Comparison of ENCODE assay signal across 1 cellular context in the genomic region with DNA sequence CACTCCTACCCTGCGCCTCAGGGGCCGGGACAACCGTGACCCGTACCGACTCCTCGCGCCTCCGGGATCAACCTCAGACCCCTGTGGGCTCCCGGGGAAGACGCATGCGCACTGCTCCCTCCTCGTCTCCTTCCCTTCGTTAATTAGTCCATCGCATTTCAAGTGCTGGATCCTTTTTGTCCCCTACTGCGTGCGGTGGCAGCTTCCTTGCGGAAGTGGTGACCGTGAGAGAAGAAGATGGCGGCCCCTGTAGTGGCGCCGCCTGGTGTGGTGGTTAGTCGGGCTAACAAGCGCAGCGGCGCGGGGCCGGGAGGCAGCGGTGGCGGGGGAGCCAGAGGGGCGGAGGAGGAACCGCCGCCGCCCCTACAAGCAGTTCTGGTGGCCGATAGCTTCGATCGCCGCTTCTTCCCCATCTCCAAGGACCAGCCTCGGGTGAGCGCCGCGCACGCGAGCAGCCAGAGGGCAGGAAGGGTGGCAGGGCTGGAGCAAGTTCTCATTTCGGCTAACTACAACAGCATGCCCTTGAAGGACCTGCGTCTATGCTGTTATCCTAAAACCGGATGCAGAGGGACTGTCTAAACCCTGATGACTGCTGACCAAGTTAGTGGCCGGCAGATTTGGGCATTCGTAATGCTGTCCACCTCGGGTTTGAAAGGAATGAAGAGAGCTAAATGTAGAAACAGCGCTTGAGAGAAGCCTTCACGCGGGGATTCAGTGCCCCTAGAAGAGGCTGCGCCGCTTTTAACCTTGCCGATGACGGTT.
TF ChIP-seq lines count a peak whose summit lies in the region.

A gene (plus strand): TSS at position 210 of the 762 bp plus-strand sequence. CDS start 28 bp downstream, at position 238.

TF ChIP-seq in HepG2, 621 proteins besides CTCF, POLR2A, EP300 and RAD21 (continued from another document and continues in another):
- TF ChIP-seq, protein P1, sequence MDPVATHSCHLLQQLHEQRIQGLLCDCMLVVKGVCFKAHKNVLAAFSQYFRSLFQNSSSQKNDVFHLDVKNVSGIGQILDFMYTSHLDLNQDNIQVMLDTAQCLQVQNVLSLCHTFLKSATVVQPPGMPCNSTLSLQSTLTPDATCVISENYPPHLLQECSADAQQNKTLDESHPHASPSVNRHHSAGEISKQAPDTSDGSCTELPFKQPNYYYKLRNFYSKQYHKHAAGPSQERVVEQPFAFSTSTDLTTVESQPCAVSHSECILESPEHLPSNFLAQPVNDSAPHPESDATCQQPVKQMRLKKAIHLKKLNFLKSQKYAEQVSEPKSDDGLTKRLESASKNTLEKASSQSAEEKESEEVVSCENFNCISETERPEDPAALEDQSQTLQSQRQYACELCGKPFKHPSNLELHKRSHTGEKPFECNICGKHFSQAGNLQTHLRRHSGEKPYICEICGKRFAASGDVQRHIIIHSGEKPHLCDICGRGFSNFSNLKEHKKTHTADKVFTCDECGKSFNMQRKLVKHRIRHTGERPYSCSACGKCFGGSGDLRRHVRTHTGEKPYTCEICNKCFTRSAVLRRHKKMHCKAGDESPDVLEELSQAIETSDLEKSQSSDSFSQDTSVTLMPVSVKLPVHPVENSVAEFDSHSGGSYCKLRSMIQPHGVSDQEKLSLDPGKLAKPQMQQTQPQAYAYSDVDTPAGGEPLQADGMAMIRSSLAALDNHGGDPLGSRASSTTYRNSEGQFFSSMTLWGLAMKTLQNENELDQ (CRISPR knock-in tag; IDR thresholded peaks at IDR 0.05; ENCODE audit: borderline replicate concordance) = no peak
- no peak for TF ChIP-seq SP5 (CRISPR knock-in tag; IDR thresholded peaks at IDR 0.05; ENCODE audit: borderline replicate concordance, low read depth)
- no peak for TF ChIP-seq REXO4 (CRISPR knock-in tag; IDR thresholded peaks at IDR 0.05; ENCODE audit: borderline replicate concordance)
- no peak for TF ChIP-seq MBD4 (IDR thresholded peaks at IDR 0.05; ENCODE audit: borderline replicate concordance, low read length)
- no peak for TF ChIP-seq CEBPB (IDR thresholded peaks at IDR 0.05; ENCODE audit: borderline replicate concordance, low read depth, low read length)
- peak; percentile 56; the same call in 1 of the 2 replicates for TF ChIP-seq NCOA2 (CRISPR knock-in tag; IDR thresholded peaks at IDR 0.05)
- TF ChIP-seq FOXK1 (CRISPR knock-in tag; IDR thresholded peaks at IDR 0.05; ENCODE audit: borderline replicate concordance, low read depth) = peak; percentile 88; the same call in 1 of the 2 replicates
- TF ChIP-seq, protein P2, sequence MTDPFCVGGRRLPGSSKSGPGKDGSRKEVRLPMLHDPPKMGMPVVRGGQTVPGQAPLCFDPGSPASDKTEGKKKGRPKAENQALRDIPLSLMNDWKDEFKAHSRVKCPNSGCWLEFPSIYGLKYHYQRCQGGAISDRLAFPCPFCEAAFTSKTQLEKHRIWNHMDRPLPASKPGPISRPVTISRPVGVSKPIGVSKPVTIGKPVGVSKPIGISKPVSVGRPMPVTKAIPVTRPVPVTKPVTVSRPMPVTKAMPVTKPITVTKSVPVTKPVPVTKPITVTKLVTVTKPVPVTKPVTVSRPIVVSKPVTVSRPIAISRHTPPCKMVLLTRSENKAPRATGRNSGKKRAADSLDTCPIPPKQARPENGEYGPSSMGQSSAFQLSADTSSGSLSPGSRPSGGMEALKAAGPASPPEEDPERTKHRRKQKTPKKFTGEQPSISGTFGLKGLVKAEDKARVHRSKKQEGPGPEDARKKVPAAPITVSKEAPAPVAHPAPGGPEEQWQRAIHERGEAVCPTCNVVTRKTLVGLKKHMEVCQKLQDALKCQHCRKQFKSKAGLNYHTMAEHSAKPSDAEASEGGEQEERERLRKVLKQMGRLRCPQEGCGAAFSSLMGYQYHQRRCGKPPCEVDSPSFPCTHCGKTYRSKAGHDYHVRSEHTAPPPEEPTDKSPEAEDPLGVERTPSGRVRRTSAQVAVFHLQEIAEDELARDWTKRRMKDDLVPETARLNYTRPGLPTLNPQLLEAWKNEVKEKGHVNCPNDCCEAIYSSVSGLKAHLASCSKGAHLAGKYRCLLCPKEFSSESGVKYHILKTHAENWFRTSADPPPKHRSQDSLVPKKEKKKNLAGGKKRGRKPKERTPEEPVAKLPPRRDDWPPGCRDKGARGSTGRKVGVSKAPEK (CRISPR knock-in tag; IDR thresholded peaks at IDR 0.05; ENCODE audit: borderline replicate concordance) = peak; percentile 84; the same call in 1 of the 2 replicates
- TF ChIP-seq, protein P3, sequence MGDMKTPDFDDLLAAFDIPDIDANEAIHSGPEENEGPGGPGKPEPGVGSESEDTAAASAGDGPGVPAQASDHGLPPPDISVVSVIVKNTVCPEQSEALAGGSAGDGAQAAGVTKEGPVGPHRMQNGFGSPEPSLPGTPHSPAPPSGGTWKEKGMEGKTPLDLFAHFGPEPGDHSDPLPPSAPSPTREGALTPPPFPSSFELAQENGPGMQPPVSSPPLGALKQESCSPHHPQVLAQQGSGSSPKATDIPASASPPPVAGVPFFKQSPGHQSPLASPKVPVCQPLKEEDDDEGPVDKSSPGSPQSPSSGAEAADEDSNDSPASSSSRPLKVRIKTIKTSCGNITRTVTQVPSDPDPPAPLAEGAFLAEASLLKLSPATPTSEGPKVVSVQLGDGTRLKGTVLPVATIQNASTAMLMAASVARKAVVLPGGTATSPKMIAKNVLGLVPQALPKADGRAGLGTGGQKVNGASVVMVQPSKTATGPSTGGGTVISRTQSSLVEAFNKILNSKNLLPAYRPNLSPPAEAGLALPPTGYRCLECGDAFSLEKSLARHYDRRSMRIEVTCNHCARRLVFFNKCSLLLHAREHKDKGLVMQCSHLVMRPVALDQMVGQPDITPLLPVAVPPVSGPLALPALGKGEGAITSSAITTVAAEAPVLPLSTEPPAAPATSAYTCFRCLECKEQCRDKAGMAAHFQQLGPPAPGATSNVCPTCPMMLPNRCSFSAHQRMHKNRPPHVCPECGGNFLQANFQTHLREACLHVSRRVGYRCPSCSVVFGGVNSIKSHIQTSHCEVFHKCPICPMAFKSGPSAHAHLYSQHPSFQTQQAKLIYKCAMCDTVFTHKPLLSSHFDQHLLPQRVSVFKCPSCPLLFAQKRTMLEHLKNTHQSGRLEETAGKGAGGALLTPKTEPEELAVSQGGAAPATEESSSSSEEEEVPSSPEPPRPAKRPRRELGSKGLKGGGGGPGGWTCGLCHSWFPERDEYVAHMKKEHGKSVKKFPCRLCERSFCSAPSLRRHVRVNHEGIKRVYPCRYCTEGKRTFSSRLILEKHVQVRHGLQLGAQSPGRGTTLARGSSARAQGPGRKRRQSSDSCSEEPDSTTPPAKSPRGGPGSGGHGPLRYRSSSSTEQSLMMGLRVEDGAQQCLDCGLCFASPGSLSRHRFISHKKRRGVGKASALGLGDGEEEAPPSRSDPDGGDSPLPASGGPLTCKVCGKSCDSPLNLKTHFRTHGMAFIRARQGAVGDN (CRISPR knock-in tag; IDR thresholded peaks at IDR 0.05) = peak; percentile 92
- TF ChIP-seq, protein P4, sequence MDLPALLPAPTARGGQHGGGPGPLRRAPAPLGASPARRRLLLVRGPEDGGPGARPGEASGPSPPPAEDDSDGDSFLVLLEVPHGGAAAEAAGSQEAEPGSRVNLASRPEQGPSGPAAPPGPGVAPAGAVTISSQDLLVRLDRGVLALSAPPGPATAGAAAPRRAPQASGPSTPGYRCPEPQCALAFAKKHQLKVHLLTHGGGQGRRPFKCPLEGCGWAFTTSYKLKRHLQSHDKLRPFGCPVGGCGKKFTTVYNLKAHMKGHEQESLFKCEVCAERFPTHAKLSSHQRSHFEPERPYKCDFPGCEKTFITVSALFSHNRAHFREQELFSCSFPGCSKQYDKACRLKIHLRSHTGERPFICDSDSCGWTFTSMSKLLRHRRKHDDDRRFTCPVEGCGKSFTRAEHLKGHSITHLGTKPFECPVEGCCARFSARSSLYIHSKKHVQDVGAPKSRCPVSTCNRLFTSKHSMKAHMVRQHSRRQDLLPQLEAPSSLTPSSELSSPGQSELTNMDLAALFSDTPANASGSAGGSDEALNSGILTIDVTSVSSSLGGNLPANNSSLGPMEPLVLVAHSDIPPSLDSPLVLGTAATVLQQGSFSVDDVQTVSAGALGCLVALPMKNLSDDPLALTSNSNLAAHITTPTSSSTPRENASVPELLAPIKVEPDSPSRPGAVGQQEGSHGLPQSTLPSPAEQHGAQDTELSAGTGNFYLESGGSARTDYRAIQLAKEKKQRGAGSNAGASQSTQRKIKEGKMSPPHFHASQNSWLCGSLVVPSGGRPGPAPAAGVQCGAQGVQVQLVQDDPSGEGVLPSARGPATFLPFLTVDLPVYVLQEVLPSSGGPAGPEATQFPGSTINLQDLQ (CRISPR knock-in tag; IDR thresholded peaks at IDR 0.05) = no peak
- peak; percentile 94 for TF ChIP-seq ZNF556 (CRISPR knock-in tag; IDR thresholded peaks at IDR 0.05; ENCODE audit: borderline replicate concordance)
- TF ChIP-seq ZNF776 (CRISPR knock-in tag; IDR thresholded peaks at IDR 0.05) = peak; percentile 61
- TF ChIP-seq ISL2 (CRISPR knock-in tag; IDR thresholded peaks at IDR 0.05) = peak; percentile 71
- no peak for TF ChIP-seq HOXA5 (CRISPR knock-in tag; IDR thresholded peaks at IDR 0.05)
- TF ChIP-seq KDM6A (CRISPR knock-in tag; IDR thresholded peaks at IDR 0.05; ENCODE audit: low read depth) = 0 out of 2 replicates have a peak, but pooled peaks have one; percentile 48
- TF ChIP-seq, protein P5, sequence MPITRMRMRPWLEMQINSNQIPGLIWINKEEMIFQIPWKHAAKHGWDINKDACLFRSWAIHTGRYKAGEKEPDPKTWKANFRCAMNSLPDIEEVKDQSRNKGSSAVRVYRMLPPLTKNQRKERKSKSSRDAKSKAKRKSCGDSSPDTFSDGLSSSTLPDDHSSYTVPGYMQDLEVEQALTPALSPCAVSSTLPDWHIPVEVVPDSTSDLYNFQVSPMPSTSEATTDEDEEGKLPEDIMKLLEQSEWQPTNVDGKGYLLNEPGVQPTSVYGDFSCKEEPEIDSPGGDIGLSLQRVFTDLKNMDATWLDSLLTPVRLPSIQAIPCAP (CRISPR knock-in tag; IDR thresholded peaks at IDR 0.05; ENCODE audit: low read depth) = 0 out of 2 replicates have a peak, but pooled peaks have one; percentile 38
- peak; percentile 47; the same call in 1 of the 2 replicates for TF ChIP-seq PITX1 (CRISPR knock-in tag; IDR thresholded peaks at IDR 0.05)
- no peak for TF ChIP-seq SP1 (IDR thresholded peaks at IDR 0.05)
- TF ChIP-seq SP1 (CRISPR knock-in tag; IDR thresholded peaks at IDR 0.05) = no peak
- no peak for TF ChIP-seq ZNF660 (CRISPR knock-in tag; IDR thresholded peaks at IDR 0.05; ENCODE audit: borderline replicate concordance, low read depth)
- TF ChIP-seq ZNF562 (CRISPR knock-in tag; IDR thresholded peaks at IDR 0.05; ENCODE audit: borderline replicate concordance) = no peak
- no peak for TF ChIP-seq MTA3 (CRISPR knock-in tag; IDR thresholded peaks at IDR 0.05)
- TF ChIP-seq, protein P6, sequence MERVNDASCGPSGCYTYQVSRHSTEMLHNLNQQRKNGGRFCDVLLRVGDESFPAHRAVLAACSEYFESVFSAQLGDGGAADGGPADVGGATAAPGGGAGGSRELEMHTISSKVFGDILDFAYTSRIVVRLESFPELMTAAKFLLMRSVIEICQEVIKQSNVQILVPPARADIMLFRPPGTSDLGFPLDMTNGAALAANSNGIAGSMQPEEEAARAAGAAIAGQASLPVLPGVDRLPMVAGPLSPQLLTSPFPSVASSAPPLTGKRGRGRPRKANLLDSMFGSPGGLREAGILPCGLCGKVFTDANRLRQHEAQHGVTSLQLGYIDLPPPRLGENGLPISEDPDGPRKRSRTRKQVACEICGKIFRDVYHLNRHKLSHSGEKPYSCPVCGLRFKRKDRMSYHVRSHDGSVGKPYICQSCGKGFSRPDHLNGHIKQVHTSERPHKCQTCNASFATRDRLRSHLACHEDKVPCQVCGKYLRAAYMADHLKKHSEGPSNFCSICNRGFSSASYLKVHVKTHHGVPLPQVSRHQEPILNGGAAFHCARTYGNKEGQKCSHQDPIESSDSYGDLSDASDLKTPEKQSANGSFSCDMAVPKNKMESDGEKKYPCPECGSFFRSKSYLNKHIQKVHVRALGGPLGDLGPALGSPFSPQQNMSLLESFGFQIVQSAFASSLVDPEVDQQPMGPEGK (CRISPR knock-in tag; IDR thresholded peaks at IDR 0.05) = peak; percentile 66; the same call in 1 of the 2 replicates
- 0 out of 2 replicates have a peak, but pooled peaks have one; percentile 41 for TF ChIP-seq ZNF775 (CRISPR knock-in tag; IDR thresholded peaks at IDR 0.05; ENCODE audit: borderline replicate concordance)
- TF ChIP-seq GTF3A (CRISPR knock-in tag; conservative IDR thresholded peaks at IDR 0.05) = no peak
- TF ChIP-seq, protein P7, sequence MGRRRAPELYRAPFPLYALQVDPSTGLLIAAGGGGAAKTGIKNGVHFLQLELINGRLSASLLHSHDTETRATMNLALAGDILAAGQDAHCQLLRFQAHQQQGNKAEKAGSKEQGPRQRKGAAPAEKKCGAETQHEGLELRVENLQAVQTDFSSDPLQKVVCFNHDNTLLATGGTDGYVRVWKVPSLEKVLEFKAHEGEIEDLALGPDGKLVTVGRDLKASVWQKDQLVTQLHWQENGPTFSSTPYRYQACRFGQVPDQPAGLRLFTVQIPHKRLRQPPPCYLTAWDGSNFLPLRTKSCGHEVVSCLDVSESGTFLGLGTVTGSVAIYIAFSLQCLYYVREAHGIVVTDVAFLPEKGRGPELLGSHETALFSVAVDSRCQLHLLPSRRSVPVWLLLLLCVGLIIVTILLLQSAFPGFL (CRISPR knock-in tag; IDR thresholded peaks at IDR 0.05) = no peak
- TF ChIP-seq, protein P8, sequence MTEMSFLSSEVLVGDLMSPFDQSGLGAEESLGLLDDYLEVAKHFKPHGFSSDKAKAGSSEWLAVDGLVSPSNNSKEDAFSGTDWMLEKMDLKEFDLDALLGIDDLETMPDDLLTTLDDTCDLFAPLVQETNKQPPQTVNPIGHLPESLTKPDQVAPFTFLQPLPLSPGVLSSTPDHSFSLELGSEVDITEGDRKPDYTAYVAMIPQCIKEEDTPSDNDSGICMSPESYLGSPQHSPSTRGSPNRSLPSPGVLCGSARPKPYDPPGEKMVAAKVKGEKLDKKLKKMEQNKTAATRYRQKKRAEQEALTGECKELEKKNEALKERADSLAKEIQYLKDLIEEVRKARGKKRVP (CRISPR knock-in tag; IDR thresholded peaks at IDR 0.05) = no peak; a peak in 1 of 4 replicates
- TF ChIP-seq ZNF292 (CRISPR knock-in tag; IDR thresholded peaks at IDR 0.05; ENCODE audit: borderline replicate concordance, low read depth) = no peak
- TF ChIP-seq PLRG1 (conservative IDR thresholded peaks at IDR 0.05) = no peak
- TF ChIP-seq ZNF264 (CRISPR knock-in tag; IDR thresholded peaks at IDR 0.05) = peak; percentile 90
- TF ChIP-seq SALL1 (CRISPR knock-in tag; IDR thresholded peaks at IDR 0.05) = peak; percentile 90
- TF ChIP-seq STAG1 (CRISPR knock-in tag; IDR thresholded peaks at IDR 0.05) = no peak
- TF ChIP-seq ZNF616 (CRISPR knock-in tag; IDR thresholded peaks at IDR 0.05; ENCODE audit: low read depth) = peak; percentile 58; the same call in 1 of the 2 replicates
- TF ChIP-seq, protein P9, sequence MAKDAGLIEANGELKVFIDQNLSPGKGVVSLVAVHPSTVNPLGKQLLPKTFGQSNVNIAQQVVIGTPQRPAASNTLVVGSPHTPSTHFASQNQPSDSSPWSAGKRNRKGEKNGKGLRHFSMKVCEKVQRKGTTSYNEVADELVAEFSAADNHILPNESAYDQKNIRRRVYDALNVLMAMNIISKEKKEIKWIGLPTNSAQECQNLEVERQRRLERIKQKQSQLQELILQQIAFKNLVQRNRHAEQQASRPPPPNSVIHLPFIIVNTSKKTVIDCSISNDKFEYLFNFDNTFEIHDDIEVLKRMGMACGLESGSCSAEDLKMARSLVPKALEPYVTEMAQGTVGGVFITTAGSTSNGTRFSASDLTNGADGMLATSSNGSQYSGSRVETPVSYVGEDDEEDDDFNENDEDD (CRISPR knock-in tag; IDR thresholded peaks at IDR 0.05; ENCODE audit: borderline replicate concordance) = peak; percentile 58; the same call in 1 of the 2 replicates
- TF ChIP-seq ZNF570 (CRISPR knock-in tag; IDR thresholded peaks at IDR 0.05; ENCODE audit: borderline replicate concordance) = no peak
- TF ChIP-seq ZNF468 (CRISPR knock-in tag; IDR thresholded peaks at IDR 0.05) = no peak
- no peak for TF ChIP-seq ZNF10 (CRISPR knock-in tag; IDR thresholded peaks at IDR 0.05; ENCODE audit: borderline replicate concordance, low read depth)
- peak; percentile 99 for TF ChIP-seq KAT8 (CRISPR knock-in tag; IDR thresholded peaks at IDR 0.05)
- TF ChIP-seq ZNF772 (CRISPR knock-in tag; IDR thresholded peaks at IDR 0.05) = peak; percentile 74
